Comparison of ENCODE assay signal across 22 cellular contexts in the genomic region with DNA sequence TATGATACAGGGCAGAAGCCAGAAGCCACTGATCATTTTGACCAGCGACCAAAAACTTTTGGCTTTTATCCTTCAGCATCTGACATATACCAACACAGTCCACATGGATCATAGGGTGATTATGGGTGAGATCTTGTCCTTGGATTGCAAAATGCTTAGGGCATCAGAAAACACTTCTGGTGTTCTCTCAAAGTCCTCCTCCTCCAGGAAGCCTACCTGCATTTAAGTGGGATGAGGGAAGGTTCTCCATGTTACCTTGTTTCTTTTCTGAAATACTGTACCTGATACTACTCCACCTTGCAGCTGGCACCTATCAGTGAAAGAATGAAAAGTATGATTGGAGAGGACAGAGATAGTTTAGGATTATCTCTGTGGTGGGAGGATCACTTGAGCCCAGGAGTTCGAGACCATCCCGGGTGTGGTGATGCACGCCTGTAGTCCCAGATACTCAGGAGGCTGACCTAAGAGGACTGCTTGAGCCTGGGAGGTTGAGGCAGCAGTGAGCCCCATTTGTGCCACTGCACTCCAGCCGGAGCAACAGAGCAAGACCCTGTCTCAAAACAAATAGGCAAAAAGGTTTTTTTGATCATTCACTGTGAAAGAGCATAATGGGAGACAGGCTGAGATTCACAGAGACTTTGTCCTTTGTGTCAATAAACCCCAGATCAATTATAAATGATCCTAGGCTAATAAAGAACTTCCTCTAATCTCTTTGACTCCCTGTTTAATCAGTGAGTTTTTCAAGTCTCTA. TPM values are rescaled to one million over a fixed set of nuclear protein-coding genes. Genes with fewer than 3 reads are reported as not detected.
A peak's percentile ranks its signal among the peaks of the same experiment; 100 is the strongest.
DNase-seq lines count a peak whose midpoint lies in the region; ATAC-seq, FAIRE-seq and TF ChIP-seq lines count a peak whose summit lies in the region.
"Had no signal": no experiment of that assay in that cellular context is flagged by ENCODE, and none has a peak within 500 bp of the region (broad histone marks: within the 10 kb centered on the region; RNA-seq: fewer than 3 reads in every experiment).

No MANE protein-coding gene starts in this region.

- H2AFZ ChIP-seq in K562 (ENCODE audit: low read depth, low read length) (no peak overlapping the region), GM23338 (no peak overlapping the region)
- H2AFZ ChIP-seq: GM23248 had no signal

- H3K9ac ChIP-seq in BLaER1 = no peak overlapping the region
- no peak overlapping the region for H3K9ac ChIP-seq in K562 (ENCODE audit: insufficient read depth in 1 of 2, low read depth in 2 of 2, low read length in 2 of 2)
- no peak overlapping the region for H3K9ac ChIP-seq in liver (ENCODE audit: low read depth in 1 of 2, low read length in 2 of 2)
- H3K9ac ChIP-seq: GM23248 had no signal

- peak overlapping the region; percentile 24; the same call in 1 of the 2 replicates for H3K4me2 ChIP-seq in BLaER1
- H3K4me2 ChIP-seq in K562 (ENCODE audit: insufficient read depth, low read length) = no peak overlapping the region
- H3K4me2 ChIP-seq in GM23338 = no peak overlapping the region

- FAIRE-seq in K562 (lab: Jason Lieb, UNC) = no peak
- FAIRE-seq: GM12878, GM19239 had no signal

- H3K27ac ChIP-seq in BLaER1 (no peak overlapping the region), K562 (ENCODE audit: extremely low read depth, low read depth, low read length) (no peak overlapping the region), liver (ENCODE audit: low read depth in 1 of 2, low read length in 2 of 2) (no peak overlapping the region), psoas muscle (no peak overlapping the region), GM23338 (ENCODE audit: low read depth) (no peak overlapping the region)
- H3K27ac ChIP-seq: GM23248 had no signal

- H3F3A ChIP-seq in GM23338 (replicated peaks; ENCODE audit: low read depth) = no peaks in the 10 kb centered on the region

- H3K9me1 ChIP-seq in K562 (ENCODE audit: control insufficient read depth, insufficient read depth, low read length) = no peaks in the 10 kb centered on the region

- no peak overlapping the region for H3K4me3 Mint-ChIP-seq in GM23338
- H3K4me3 Mint-ChIP-seq: CD4-positive, alpha-beta memory T cell; H9 had no signal

- no peaks in the 10 kb centered on the region for H3K9me3 Mint-ChIP-seq in GM23338
- H3K9me3 Mint-ChIP-seq: CD4-positive, alpha-beta memory T cell; H9 had no signal

- TF ChIP-seq POLR2A in K562 (conservative IDR thresholded peaks at IDR 0.05) = no peak

- H3K4me1 Mint-ChIP-seq in GM23338 = peaks cover 14% of the 10 kb centered on the region

- H3K9me2 ChIP-seq in GM23338 (ENCODE audit: insufficient read depth) = no peaks in the 10 kb centered on the region

- H3K9me3 ChIP-seq in BLaER1 (no peaks in the 10 kb centered on the region), K562 (replicated peaks; ENCODE audit: control insufficient read depth, insufficient read depth, low read depth, low read length) (no peaks in the 10 kb centered on the region), liver (ENCODE audit: control insufficient read depth in 4 of 4, low read length in 3 of 4) (no peaks in the 10 kb centered on the region), psoas muscle (no peaks in the 10 kb centered on the region)
- H3K9me3 ChIP-seq: BE2C had no signal

- peaks cover 8% of the 10 kb centered on the region for H3K4me1 ChIP-seq in BLaER1
- H3K4me1 ChIP-seq in K562 (replicated peaks in 1 of 2; ENCODE audit: control insufficient read depth in 2 of 2, insufficient read depth in 2 of 2, low read length in 2 of 2) = no peaks in the 10 kb centered on the region
- peaks cover 0 to 10% (median 2%) of the 10 kb centered on the region in 4 donors for H3K4me1 ChIP-seq in liver (ENCODE audit: control insufficient read depth in 4 of 4, insufficient read depth in 4 of 4, low read length in 3 of 4)
- H3K4me1 ChIP-seq in psoas muscle = no peaks in the 10 kb centered on the region
- H3K4me1 ChIP-seq in GM23338 (ENCODE audit: insufficient read depth) = peaks cover 5% of the 10 kb centered on the region
- H3K4me1 ChIP-seq: BE2C had no signal

- no peaks in the 10 kb centered on the region for H3K36me3 ChIP-seq in BLaER1
- no peaks in the 10 kb centered on the region for H3K36me3 ChIP-seq in K562 (ENCODE audit: control insufficient read depth, insufficient read depth, low read length)
- no peaks in the 10 kb centered on the region for H3K36me3 ChIP-seq in liver (ENCODE audit: control insufficient read depth in 4 of 4, insufficient read depth in 3 of 4, low read depth in 1 of 4, low read length in 3 of 4)
- no peaks in the 10 kb centered on the region for H3K36me3 ChIP-seq in psoas muscle (ENCODE audit: insufficient read depth in 1 of 2, low read depth in 1 of 2)
- H3K36me3 ChIP-seq in GM23338 (ENCODE audit: insufficient read depth) = no peaks in the 10 kb centered on the region
- H3K36me3 ChIP-seq: BE2C had no signal

- intact Hi-C loops in K562 (cut with micrococcal nuclease) (no loop called here), psoas muscle (cut with DNase I) (no loop called here)

- no peak for ATAC-seq in K562
- ATAC-seq in psoas muscle = no peak
- ATAC-seq in GM23338 = no peak
- ATAC-seq: GM12878, HCT116 had no signal

- in situ Hi-C loops in K562 (cut with MboI) = no loop called here

- H3K27me3 Mint-ChIP-seq in GM23338 (ENCODE audit: insufficient read depth, low read depth, poor library complexity) = peaks cover 7% of the 10 kb centered on the region

- no peak for TF ChIP-seq CTCF in K562 (IDR thresholded peaks at IDR 0.05 in 2 of 3, conservative IDR thresholded peaks at IDR 0.05 in 1 of 3; ENCODE audit: insufficient read depth in 2 of 3, low read depth in 1 of 3, low read length in 3 of 3)
- TF ChIP-seq CTCF in liver (IDR thresholded peaks at IDR 0.05; ENCODE audit: low read depth, low read length, missing input control) = no peak
- TF ChIP-seq CTCF in psoas muscle (IDR thresholded peaks at IDR 0.05) = no peak
- no peak for TF ChIP-seq CTCF in GM23338 (conservative IDR thresholded peaks at IDR 0.05; ENCODE audit: low read depth in 2 of 2)

- H3K4me3 ChIP-seq in BLaER1 (no peak overlapping the region), K562 (no peak overlapping the region), liver (ENCODE audit: low read depth in 1 of 3, low read length in 3 of 3) (no peak overlapping the region), psoas muscle (no peak overlapping the region), GM23338 (no peak overlapping the region)
- H3K4me3 ChIP-seq: GM12878, GM23248 had no signal

- H3K79me2 ChIP-seq in K562 (ENCODE audit: control insufficient read depth, insufficient read depth, low read length) = no peaks in the 10 kb centered on the region
- no peaks in the 10 kb centered on the region for H3K79me2 ChIP-seq in GM23338 (replicated peaks; ENCODE audit: insufficient read depth)

- no peak for TF ChIP-seq RAD21 in K562 (CRISPR knock-in tag; conservative IDR thresholded peaks at IDR 0.05 in 1 of 2, IDR thresholded peaks at IDR 0.05 in 1 of 2)
- TF ChIP-seq RAD21 in liver (IDR thresholded peaks at IDR 0.05) = no peak

- TF ChIP-seq EP300 in K562 (IDR thresholded peaks at IDR 0.05; ENCODE audit: low read length) = no peak

- POLR2A ChIA-PET in K562 (lab: Yijun Ruan, JAX) = interaction anchor here (1.1 kb wide), 1 partner anchor 11 kb away, joined by 3 read pairs; no protein-coding TSS in a partner anchor

- 0% methylated on average over 5 of the region's 5 CpGs for WGBS in K562 (ENCODE audit: insufficient coverage, low coverage, missing lambda C conversion rate)
- 82% methylated on average over 5 of the region's 5 CpGs for WGBS in liver
- 79 to 92% (median 89%) methylated on average over 5 of the region's 5 CpGs for WGBS in psoas muscle, 3 donors

- no TSS peak for BruUV-seq in K562 (replicated peaks; lab: Mats Ljungman, UMichigan)

- no peaks in the 10 kb centered on the region for H3K36me3 Mint-ChIP-seq in GM23338 (ENCODE audit: low read depth)
- H3K36me3 Mint-ChIP-seq: CD4-positive, alpha-beta memory T cell had no signal

- H4K20me1 ChIP-seq in BLaER1 (no peaks in the 10 kb centered on the region), K562 (replicated peaks; ENCODE audit: control insufficient read depth, insufficient read depth, low read length) (no peaks in the 10 kb centered on the region), GM23338 (replicated peaks; ENCODE audit: insufficient read depth) (no peaks in the 10 kb centered on the region)

- no peaks in the 10 kb centered on the region for H3K27me3 ChIP-seq in BLaER1
- H3K27me3 ChIP-seq in K562 (ENCODE audit: control insufficient read depth in 2 of 2, insufficient read depth in 2 of 2, low read length in 2 of 2) = peaks cover 10 to 20% of the 10 kb centered on the region in 2 experiments; a peak in 4 of 5 replicates
- H3K27me3 ChIP-seq in liver (ENCODE audit: control insufficient read depth in 4 of 4, insufficient read depth in 4 of 4, low read length in 3 of 4) = no peaks in the 10 kb centered on the region
- H3K27me3 ChIP-seq in psoas muscle (ENCODE audit: insufficient read depth in 3 of 3, low read length in 2 of 3) = peaks cover 2 to 44% (median 5%) of the 10 kb centered on the region in 3 donors
- no peaks in the 10 kb centered on the region for H3K27me3 ChIP-seq in GM23338 (ENCODE audit: insufficient read depth)

- DNase-seq in K562 (ENCODE audit: extremely low read depth in 1 of 4, low spot score in 3 of 4) (no peak), psoas muscle (no peak), GM23338 (ENCODE audit: low spot score) (no peak)
- no peak for DNase-seq in activated CD4-positive, alpha-beta T cell treated with anti-CD3 and anti-CD28 coated beads for 48 hours
- DNase-seq: AML-193; BE2C; C1 segment of cervical spinal cord; Calu3; CD4-positive, alpha-beta memory T cell; COR-L47; DMS153; DND-41; GDM1; GM23248; H9 had no signal

- CTCF ChIA-PET in K562 (lab: Yijun Ruan, JAX; ENCODE audit: low intra/inter-chr PET ratio) = no interaction called here

- no peak overlapping the region for H3K27ac Mint-ChIP-seq in GM23338

RNA-seq across cellular contexts. Expression of a gene that starts 46.8 kb away (rescaled TPM):
- 0.11 TPM in 1 of 2 replicates, not detected in the other for total RNA-seq in K562 (2011; cell fraction: chromatin; rRNA removed; ENCODE audit: low replicate concordance)
- total RNA-seq in K562 (2011; cell fraction: nucleolus; rRNA removed) = not detected in 2 replicates
- 0.07 and 0.08 TPM in 2 replicates for total RNA-seq in K562 (2011; cell fraction: nucleoplasm; rRNA removed)
- total RNA-seq in K562 (2014; rRNA removed) (not detected in 2 replicates), K562 (2014; rRNA removed; fragmentation: Illumina TruSeq; extraction: Trizol) (not detected in 2 replicates), K562 (2015; rRNA removed; fragmentation: Illumina TruSeq; extraction: Trizol) (not detected in 2 replicates), K562 (2021) (0.04 TPM in 1 of 2 replicates, not detected in the other), liver (not detected), psoas muscle (under 1 TPM in 1 of 4 donors, not detected in 3; 0.04 TPM)
- polyA plus RNA-seq in K562 (2011; rRNA removed) (not detected in 2 replicates), K562 (2014; fragmentation: Illumina TruSeq; extraction: Trizol) (not detected in 2 replicates), K562 (2014; fragmentation: Nextera tagmentation; extraction: Ambion mirVana) (not detected), K562 (2014; rRNA removed) (not detected in 2 replicates), liver (not detected), psoas muscle (under 1 TPM in 1 of 3 donors, not detected in 2; under 0.01 TPM), GM23338 (2016; fragmentation: Nextera tagmentation; extraction: Ambion mirVana) (not detected in 2 replicates)
- polyA plus RNA-seq in K562 (2011; cell fraction: cytosol; rRNA removed) = not detected in 2 replicates
- polyA plus RNA-seq in K562 (2011; cell fraction: nucleus; rRNA removed) = not detected in 2 replicates
- not detected in 2 replicates for polyA plus RNA-seq in K562 (2012)
- not detected in 2 replicates for polyA minus RNA-seq in K562 (2011; rRNA and poly(A)+ RNA removed)
- not detected in 2 replicates for polyA minus RNA-seq in K562 (2011; cell fraction: cytosol; rRNA and poly(A)+ RNA removed)
- not detected in 2 replicates for polyA minus RNA-seq in K562 (2011; cell fraction: nucleus; rRNA and poly(A)+ RNA removed)
- total RNA-seq in GM23338 (2014; rRNA removed; shearing (Covaris generic)) = not detected in 2 replicates
- total RNA-seq: A172, GM12878, GM23248, H4, H9 had no signal
- polyA plus RNA-seq: CD4-positive, alpha-beta memory T cell; GM12878; GM23248 had no signal
